19 cellular contexts compared by ENCODE assay signal in genomic region chr3:99016452-99016851, GRCh38.
DNase-seq lines count a peak whose midpoint lies in the region; ATAC-seq, FAIRE-seq and TF ChIP-seq lines count a peak whose summit lies in the region.
"Had no signal": no experiment of that assay in that cellular context is flagged by ENCODE, and none has a peak within 500 bp of the region (broad histone marks: within the 10 kb centered on the region; RNA-seq: fewer than 3 reads in every experiment).

No MANE protein-coding gene starts in this region.

- peak; percentile 27 for ATAC-seq in GM19351 (IDR thresholded peaks at IDR 0.05; ENCODE audit: unreplicated experiment)
- ATAC-seq in GM12878: no peak
- ATAC-seq in HG02840 (IDR thresholded peaks at IDR 0.05; ENCODE audit: low FRiP score, unreplicated experiment): no peak
- ATAC-seq: A549; CD8-positive, alpha-beta T cell had no signal

- H3K9ac ChIP-seq in GM12878 (ENCODE audit: control insufficient read depth, insufficient read depth, low read length) (no peak overlapping the region), smooth muscle cell (ENCODE audit: low read depth) (no peak overlapping the region)
- H3K9ac ChIP-seq: BLaER1 treated with 17β-estradiol and CSF1 and Interleukin-3, amounts not matched to agents 10 nM and 100 nM had no signal

- H3K4me2 ChIP-seq in GM12878 (ENCODE audit: control insufficient read depth, insufficient read depth): no peak overlapping the region
- H3K4me2 ChIP-seq in smooth muscle cell: no peak overlapping the region
- H3K4me2 ChIP-seq: A549; BLaER1 treated with 17β-estradiol and CSF1 and Interleukin-3, amounts not matched to agents 10 nM and 100 nM had no signal

- H3K4me1 ChIP-seq in GM12878 (ENCODE audit: control insufficient read depth, insufficient read depth, low read length) (peaks cover 8% of the 10 kb centered on the region; the same call in 1 of the 2 replicates), smooth muscle cell (ENCODE audit: low read depth) (no peaks in the 10 kb centered on the region)
- H3K4me1 ChIP-seq: A549, Caco-2 had no signal

- TF ChIP-seq EP300 in GM12878 (IDR thresholded peaks at IDR 0.05; ENCODE audit: borderline replicate concordance in 1 of 2, control insufficient read depth in 1 of 2, low read depth in 2 of 2, low read length in 2 of 2): no peak

- TF ChIP-seq CTCF in GM06990 (IDR thresholded peaks at IDR 0.05; ENCODE audit: insufficient read depth, low read length, poor library complexity, severe bottlenecking) (no peak), GM12878 (IDR thresholded peaks at IDR 0.05 in 2 of 3, conservative IDR thresholded peaks at IDR 0.05 in 1 of 3; ENCODE audit: control insufficient read depth in 2 of 3, extremely low read depth in 1 of 3, insufficient read depth in 1 of 3, low read depth in 3 of 3, low read length in 3 of 3) (no peak), smooth muscle cell (IDR thresholded peaks at IDR 0.05; ENCODE audit: borderline replicate concordance, insufficient read depth, poor library complexity, severe bottlenecking) (no peak)

- no peaks in the 10 kb centered on the region for H3F3A ChIP-seq in smooth muscle cell (ENCODE audit: low read depth)

- H3K27me3 ChIP-seq in GM06990 (replicated peaks; ENCODE audit: control insufficient read depth, insufficient read depth, low read length): no peaks in the 10 kb centered on the region
- no peaks in the 10 kb centered on the region for H3K27me3 ChIP-seq in GM12878 (replicated peaks in 1 of 2; ENCODE audit: control insufficient read depth in 2 of 2, insufficient read depth in 2 of 2, low read length in 1 of 2)
- no peaks in the 10 kb centered on the region for H3K27me3 ChIP-seq in smooth muscle cell (ENCODE audit: low read depth)
- H3K27me3 ChIP-seq: BLaER1 treated with 17β-estradiol and CSF1 and Interleukin-3, amounts not matched to agents 10 nM and 100 nM had no signal

- no peak for TF ChIP-seq POLR2A in GM12878 (IDR thresholded peaks at IDR 0.05; ENCODE audit: low read depth, low read length)

- RAD21 ChIA-PET in GM12878 (lab: Charles Lee; ENCODE audit: unreplicated experiment): no interaction called here

- H3K9me3 ChIP-seq in GM12878 (replicated peaks; ENCODE audit: control insufficient read depth, insufficient read depth, low read length): no peaks in the 10 kb centered on the region
- H3K9me3 ChIP-seq in smooth muscle cell (replicated peaks; ENCODE audit: low read depth): no peaks in the 10 kb centered on the region
- H3K9me3 ChIP-seq: A549; BLaER1 treated with 17β-estradiol and CSF1 and Interleukin-3, amounts not matched to agents 10 nM and 100 nM; Caco-2 had no signal

- in situ Hi-C loops in GM12878 (cut with MboI): no loop called here
- in situ Hi-C loops in KBM-7 (cut with MboI; ENCODE audit: low pct_unique_long_range_greater_than_20kb, low sequenced_read_pairs): no loop called here

- H3K79me2 ChIP-seq in GM12878 (ENCODE audit: control insufficient read depth, insufficient read depth, low read length): no peaks in the 10 kb centered on the region
- H3K79me2 ChIP-seq in smooth muscle cell (ENCODE audit: low read depth): no peaks in the 10 kb centered on the region

- no TSS peak for BruUV-seq in GM12878 (replicated peaks; lab: Mats Ljungman, UMichigan)

- H3K36me3 ChIP-seq in GM06990 (ENCODE audit: control insufficient read depth, insufficient read depth, low read length) (no peaks in the 10 kb centered on the region), GM12878 (ENCODE audit: control insufficient read depth in 2 of 2, insufficient read depth in 2 of 2, low read length in 1 of 2) (no peaks in the 10 kb centered on the region), smooth muscle cell (ENCODE audit: low read depth) (no peaks in the 10 kb centered on the region)
- H3K36me3 ChIP-seq: BLaER1 treated with 17β-estradiol and CSF1 and Interleukin-3, amounts not matched to agents 10 nM and 100 nM had no signal

- DNase-seq in GM06990 (ENCODE audit: extremely low read depth, insufficient read length): peak; percentile 17
- DNase-seq in GM12878 (ENCODE audit: low read depth, low spot score): no peak
- DNase-seq in smooth muscle cell (lab: John Stamatoyannopoulos, UW; ENCODE audit: unreplicated experiment): no peak
- DNase-seq in KBM-7: no peak
- no peak for DNase-seq in NCI-H446 treated with DMSO at 0.1 percent for 48 hours (lab: John Stamatoyannopoulos, UW)
- DNase-seq: Caco-2; Calu3; CD4-positive, alpha-beta T cell; CD8-positive, alpha-beta T cell; DMS79 treated with DMSO at 0.1 percent for 48 hours had no signal

- H2AFZ ChIP-seq in GM12878 (ENCODE audit: control insufficient read depth, low read depth, low read length) (no peak overlapping the region), smooth muscle cell (ENCODE audit: low read depth) (peak overlapping the region; percentile 29)

- 0% methylated on average over 1 of the region's 1 CpG for WGBS in GM12878 (ENCODE audit: insufficient coverage, insufficient replicate concordance, low lambda C conversion rate, missing lambda C conversion rate)
- WGBS in smooth muscle cell (ENCODE audit: low lambda C conversion rate): 81% methylated on average over 1 of the region's 1 CpG

- SMC1A ChIA-PET in GM12878 (lab: Charles Lee; ENCODE audit: uncharacterized antibody, unreplicated experiment): no interaction called here

- no peak overlapping the region for H3K27ac ChIP-seq in GM12878 (ENCODE audit: control insufficient read depth, insufficient read depth)
- no peak overlapping the region for H3K27ac ChIP-seq in smooth muscle cell (ENCODE audit: low read depth)
- H3K27ac ChIP-seq: 22Rv1; A549; BLaER1 treated with 17β-estradiol and CSF1 and Interleukin-3, amounts not matched to agents 10 nM and 100 nM; C4-2B had no signal

- no peak for TF ChIP-seq RAD21 in GM12878 (IDR thresholded peaks at IDR 0.05; ENCODE audit: insufficient read depth, low read depth, low read length)

- H4K20me1 ChIP-seq in GM12878 (ENCODE audit: control insufficient read depth, insufficient read depth) (no peaks in the 10 kb centered on the region), smooth muscle cell (ENCODE audit: low read depth) (no peaks in the 10 kb centered on the region)
- H4K20me1 ChIP-seq: BLaER1 treated with 17β-estradiol and CSF1 and Interleukin-3, amounts not matched to agents 10 nM and 100 nM had no signal

- intact Hi-C loops in GM12878 (cut with micrococcal nuclease; ENCODE audit: unreplicated experiment): no loop called here

- FAIRE-seq in GM12878 (lab: Jason Lieb, UNC): no peak
- FAIRE-seq: A549, D721Med, G401.6, GM19239 had no signal

- H3K4me3 ChIP-seq in GM06990 (replicated peaks; ENCODE audit: low read depth, low read length) (no peak overlapping the region), GM12878 (no peak overlapping the region), smooth muscle cell (no peak overlapping the region)
- H3K4me3 ChIP-seq: A549; BLaER1 treated with 17β-estradiol and CSF1 and Interleukin-3, amounts not matched to agents 10 nM and 100 nM had no signal

- CTCF ChIA-PET in GM12878 (lab: Yijun Ruan, JAX): interaction anchor here (1.0 kb wide), 1 partner anchor 671 kb away, joined by 3 read pairs; no protein-coding TSS in a partner anchor

- POLR2A ChIA-PET in GM12878 (lab: Charles Lee): no interaction called here

TF ChIP-seq in GM12878, 131 proteins besides CTCF, POLR2A, EP300 and RAD21:
- TF ChIP-seq ATF2 (IDR thresholded peaks at IDR 0.05; ENCODE audit: low read length) (peak; percentile 80), FOXM1 (IDR thresholded peaks at IDR 0.05; ENCODE audit: low read depth, low read length) (peak; percentile 50; the same call in 1 of the 2 replicates), CHD2 (IDR thresholded peaks at IDR 0.05; ENCODE audit: borderline replicate concordance, low read depth, low read length) (no peak), FOXK2 (IDR thresholded peaks at IDR 0.05) (no peak), NFIC (IDR thresholded peaks at IDR 0.05; ENCODE audit: low read depth, low read length) (peak; percentile 58; the same call in 1 of the 2 replicates), SRF (IDR thresholded peaks at IDR 0.05; ENCODE audit: low read depth in 2 of 2, low read length in 2 of 2) (peak in 1 of 2 experiments; percentile 76; a peak in 1 of 4 replicates), JUNB (IDR thresholded peaks at IDR 0.05) (peak; percentile 90), POLR2AphosphoS5 (IDR thresholded peaks at IDR 0.05; ENCODE audit: low read length) (no peak), RUNX3 (IDR thresholded peaks at IDR 0.05; ENCODE audit: low read length) (peak; percentile 22; the same call in 1 of the 2 replicates)
